Comparison of ENCODE assay signal across 25 cellular contexts in the genomic region with DNA sequence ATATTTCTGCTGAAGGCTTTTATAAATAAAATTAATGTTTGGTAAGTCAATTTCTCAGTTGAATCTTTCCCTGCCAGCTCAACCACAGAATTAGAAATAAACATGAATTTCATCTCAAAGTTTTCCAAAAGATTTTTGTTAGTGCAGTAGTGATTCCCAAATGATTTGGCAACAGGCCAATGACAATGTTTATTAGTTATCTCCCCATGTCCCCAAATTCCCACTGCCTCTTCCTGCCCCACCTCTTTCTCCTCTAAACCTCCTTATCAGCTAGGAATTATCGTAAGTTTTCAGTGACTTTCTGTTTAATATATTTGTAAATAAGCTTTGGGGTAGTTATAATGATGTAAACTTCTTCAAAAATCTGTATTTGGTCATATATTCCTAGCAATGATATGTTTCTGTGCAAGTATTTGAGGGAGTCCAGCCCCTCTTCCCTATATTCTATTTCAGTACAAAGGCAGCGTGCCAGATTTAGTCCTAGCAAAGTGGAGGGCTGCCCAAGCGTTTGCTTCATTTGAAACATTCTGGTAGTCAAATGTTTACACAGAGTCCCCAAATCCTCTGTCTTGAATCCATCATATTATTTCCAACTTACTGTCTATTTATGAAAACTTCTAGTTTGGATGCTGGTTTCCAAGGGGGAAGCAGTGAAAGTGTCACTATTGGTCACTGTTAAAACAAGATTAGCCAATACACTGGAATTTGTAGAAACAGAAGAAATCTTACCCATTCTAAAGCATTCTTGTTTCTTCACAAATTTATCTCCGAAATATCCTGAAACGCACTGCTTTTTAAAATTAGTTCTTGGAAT. TPM values are rescaled to one million over a fixed set of nuclear protein-coding genes. Genes with fewer than 3 reads are reported as not detected.
DNase-seq lines count a peak whose midpoint lies in the region; ATAC-seq and TF ChIP-seq lines count a peak whose summit lies in the region.
"Had no signal": no experiment of that assay in that cellular context is flagged by ENCODE, and none has a peak within 500 bp of the region (broad histone marks: within the 10 kb centered on the region; RNA-seq: fewer than 3 reads in every experiment).

No MANE protein-coding gene starts in this region.

- H3K4me1 Mint-ChIP-seq in progenitor cell of endocrine pancreas (ENCODE audit: low read depth): no peaks in the 10 kb centered on the region
- H3K4me1 Mint-ChIP-seq: naive thymus-derived CD4-positive, alpha-beta T cell had no signal

- no peak overlapping the region for H3K4me3 Mint-ChIP-seq in progenitor cell of endocrine pancreas (ENCODE audit: low read depth)
- H3K4me3 Mint-ChIP-seq: activated naive CD8-positive, alpha-beta T cell; CD8-positive, alpha-beta T cell; HFFc6; naive thymus-derived CD4-positive, alpha-beta T cell; stimulated activated naive CD8-positive, alpha-beta T cell treated with anti-CD3 and anti-CD28 coated beads, Interleukin-15, Interleukin-2, amounts not matched to agents 100 ng/mL and 50 ng/mL, for 24 hours; WTC11 had no signal

- H3K4me2 ChIP-seq in osteoblast (ENCODE audit: insufficient read depth, low read length): peak overlapping the region; percentile 60

- no peaks in the 10 kb centered on the region for H4K20me1 ChIP-seq in osteoblast (ENCODE audit: insufficient read depth, low read length)

- H3K27me3 ChIP-seq in right atrium auricular region: no peaks in the 10 kb centered on the region
- H3K27me3 ChIP-seq in heart left ventricle: no peaks in the 10 kb centered on the region
- no peaks in the 10 kb centered on the region for H3K27me3 ChIP-seq in osteoblast (ENCODE audit: insufficient read depth, low read length)
- no peaks in the 10 kb centered on the region for H3K27me3 ChIP-seq in upper lobe of right lung
- H3K27me3 ChIP-seq: esophagus muscularis mucosa had no signal

- no peaks in the 10 kb centered on the region for H3K9me3 Mint-ChIP-seq in progenitor cell of endocrine pancreas (ENCODE audit: low read depth)
- H3K9me3 Mint-ChIP-seq: activated T-helper 2 cell treated with anti-CD3 and anti-CD28 coated beads, Interferon-gamma antibody, Interleukin-2, Interleukin-4, amounts not matched to agents 10 μg/mL and 5 μg/mL and 100 μg/mL, durations not matched to agents 14 hours and 24 hours and 36 hours; CD8-positive, alpha-beta T cell; HFFc6; naive thymus-derived CD4-positive, alpha-beta T cell; stimulated activated naive CD8-positive, alpha-beta T cell treated with anti-CD3 and anti-CD28 coated beads, Interleukin-15, Interleukin-2, amounts not matched to agents 100 ng/mL and 50 ng/mL, for 24 hours had no signal

- no peak for TF ChIP-seq CTCF in right atrium auricular region (IDR thresholded peaks at IDR 0.05)
- TF ChIP-seq CTCF in heart left ventricle (IDR thresholded peaks at IDR 0.05): no peak
- TF ChIP-seq CTCF in osteoblast (IDR thresholded peaks at IDR 0.05; ENCODE audit: extremely low read depth, low read depth, low read length): no peak
- TF ChIP-seq CTCF in upper lobe of right lung (IDR thresholded peaks at IDR 0.05): no peak
- TF ChIP-seq CTCF in progenitor cell of endocrine pancreas (IDR thresholded peaks at IDR 0.05; ENCODE audit: unreplicated experiment): no peak

- H3K79me2 ChIP-seq in osteoblast (ENCODE audit: insufficient read depth, low read length): no peaks in the 10 kb centered on the region

- ATAC-seq in Right ventricle myocardium superior (ENCODE audit: poor library complexity) (peak; percentile 43), heart left ventricle (peak in 2 of 4 donors; percentile 34 to 41), upper lobe of right lung (no peak)
- ATAC-seq: CD8-positive, alpha-beta T cell; naive thymus-derived CD4-positive, alpha-beta T cell; WTC11 had no signal

- H3K27ac ChIP-seq in right atrium auricular region (peak overlapping the region in 1 of 2 donors; percentile 10), heart left ventricle (peak overlapping the region in 4 of 12 donors; percentile 1 to 41 (median 30)), osteoblast (ENCODE audit: low read depth, low read length) (peak overlapping the region; percentile 2), upper lobe of right lung (no peak overlapping the region)
- H3K27ac ChIP-seq: esophagus muscularis mucosa had no signal

- no peak for TF ChIP-seq POLR2A in heart left ventricle (IDR thresholded peaks at IDR 0.05)

- no peaks in the 10 kb centered on the region for H3K36me3 Mint-ChIP-seq in progenitor cell of endocrine pancreas (ENCODE audit: insufficient read depth)
- H3K36me3 Mint-ChIP-seq: activated naive CD8-positive, alpha-beta T cell; CD8-positive, alpha-beta T cell; naive thymus-derived CD4-positive, alpha-beta T cell; WTC11 had no signal

- H3K36me3 ChIP-seq in right atrium auricular region (no peaks in the 10 kb centered on the region), heart left ventricle (no peaks in the 10 kb centered on the region), osteoblast (ENCODE audit: insufficient read depth, low read length) (no peaks in the 10 kb centered on the region), upper lobe of right lung (no peaks in the 10 kb centered on the region)
- H3K36me3 ChIP-seq: esophagus muscularis mucosa had no signal

- peak overlapping the region; percentile 49 for H2AFZ ChIP-seq in osteoblast (ENCODE audit: low read length)

- intact Hi-C loops in Right ventricle myocardium superior (cut with DNase I): no loop called here
- intact Hi-C loops in heart left ventricle (cut with DNase I): no loop called here
- intact Hi-C loops in upper lobe of right lung (cut with DNase I): no loop called here

- H3K4me3 ChIP-seq in right atrium auricular region: no peak overlapping the region
- H3K4me3 ChIP-seq in heart left ventricle: peak overlapping the region in 8 of 12 donors; percentile 8 to 45 (median 24)
- H3K4me3 ChIP-seq in osteoblast (ENCODE audit: insufficient read depth, low read length): peak overlapping the region; percentile 14
- peak overlapping the region; percentile 18 for H3K4me3 ChIP-seq in upper lobe of right lung

- WGBS in heart left ventricle, 4 donors: 36 to 53% (median 42%) methylated on average over 5 of the region's 5 CpGs

- H3K27ac Mint-ChIP-seq in progenitor cell of endocrine pancreas: no peak overlapping the region
- H3K27ac Mint-ChIP-seq: activated naive CD8-positive, alpha-beta T cell; activated T-helper 2 cell treated with anti-CD3 and anti-CD28 coated beads, Interferon-gamma antibody, Interleukin-2, Interleukin-4, amounts not matched to agents 10 μg/mL and 5 μg/mL and 100 μg/mL, durations not matched to agents 14 hours and 24 hours and 36 hours; CD8-positive, alpha-beta T cell; HFFc6; naive thymus-derived CD4-positive, alpha-beta T cell; stimulated activated naive CD8-positive, alpha-beta T cell treated with anti-CD3 and anti-CD28 coated beads, Interleukin-15, Interleukin-2, amounts not matched to agents 100 ng/mL and 50 ng/mL, for 24 hours; WTC11 had no signal

- no peaks in the 10 kb centered on the region for H3K9me3 ChIP-seq in right atrium auricular region
- H3K9me3 ChIP-seq in heart left ventricle: no peaks in the 10 kb centered on the region
- H3K9me3 ChIP-seq in osteoblast (ENCODE audit: low read depth, low read length): no peaks in the 10 kb centered on the region
- no peaks in the 10 kb centered on the region for H3K9me3 ChIP-seq in upper lobe of right lung
- H3K9me3 ChIP-seq: esophagus muscularis mucosa had no signal

- H3K27me3 Mint-ChIP-seq in progenitor cell of endocrine pancreas: no peaks in the 10 kb centered on the region

- no peak for DNase-seq in Right ventricle myocardium superior
- no peak for DNase-seq in right atrium auricular region (ENCODE audit: low spot score)
- DNase-seq in heart left ventricle: peak in 3 of 5 donors; percentile 23 to 27 (median 23)
- DNase-seq in osteoblast (ENCODE audit: insufficient read length, low spot score, missing footprints): no peak
- DNase-seq in upper lobe of right lung: no peak
- DNase-seq in activated T-cell treated with anti-CD3 and anti-CD28 coated beads, Interleukin-2, amount 50 U/mL, for 1 hour: no peak
- no peak for DNase-seq in T1000 (lab: John Stamatoyannopoulos, UW)
- DNase-seq in progenitor cell of endocrine pancreas (ENCODE audit: low spot score, unreplicated experiment): no peak
- DNase-seq: 8988T; activated CD4-positive, alpha-beta T cell treated with anti-CD3 and anti-CD28 coated beads, Interleukin-2, amount 50 U/mL, for 48 hours; activated CD8-positive, alpha-beta memory T cell treated with anti-CD3 and anti-CD28 coated beads, Interleukin-2, amount 50 U/mL, for 48 hours; CD8-positive, alpha-beta T cell; cortex of kidney; HFFc6; naive thymus-derived CD4-positive, alpha-beta T cell; NCI-H1092 treated with DMSO at 0.1 percent for 48 hours; NCI-H1930; NCI-H226; occipital lobe; T-helper 9 cell had no signal

- H3K4me1 ChIP-seq in right atrium auricular region (no peaks in the 10 kb centered on the region), heart left ventricle (peaks cover 0 to 8% (median 0%) of the 10 kb centered on the region in 12 donors), osteoblast (ENCODE audit: insufficient read depth, low read length) (no peaks in the 10 kb centered on the region), upper lobe of right lung (no peaks in the 10 kb centered on the region)

RNA-seq across cellular contexts. Expression of a gene that starts 33.7 kb away (rescaled TPM):
- 5.3 TPM for total RNA-seq in Right ventricle myocardium superior
- 10 to 100 TPM in 1 of 2 donors, 1 to 10 TPM in 1; 8.2 to 11.7 TPM for total RNA-seq in right atrium auricular region
- total RNA-seq in heart left ventricle: 10 to 100 TPM in 5 of 9 donors, 1 to 10 TPM in 4; 5.5 to 19.0 (median 11.5) TPM
- polyA plus RNA-seq in heart left ventricle: 1 to 10 TPM; 1.8 to 6.5 TPM
- total RNA-seq in osteoblast: 27.5 and 31.8 TPM in 2 replicates
- total RNA-seq in upper lobe of right lung: 25.9 TPM
- 27.0 and 28.0 TPM in 2 replicates for total RNA-seq in progenitor cell of endocrine pancreas

Comparison
In these comparisons a context has a peak if more than half of its experiments do, and no peak if none do; other contexts are left out.
1. DNase-seq: peak in heart left ventricle (3 of 5); none in Right ventricle myocardium superior (single experiment), right atrium auricular region (single experiment), osteoblast (single experiment), upper lobe of right lung (single experiment), activated T-cell treated with anti-CD3 and anti-CD28 coated beads, Interleukin-2, amount 50 U/mL, for 1 hour (single experiment), T1000 (single experiment) and progenitor cell of endocrine pancreas (single experiment).
2. H3K4me3 ChIP-seq: peak in heart left ventricle (8 of 12), osteoblast (single experiment) and upper lobe of right lung (single experiment); none in right atrium auricular region (0 of 2).